ENCODE assay signal across 27 cellular contexts in genomic region chr5:72786676-72787075, GRCh38.
"Had no signal": no experiment of that assay in that cellular context is flagged by ENCODE, and none has a peak within 500 bp of the region (broad histone marks: within the 10 kb centered on the region; RNA-seq: fewer than 3 reads in every experiment).

No MANE protein-coding gene starts in this region.

- H3K4me1 Mint-ChIP-seq: immature natural killer cell; mesothelial cell of epicardium; naive B cell; naive thymus-derived CD8-positive, alpha-beta T cell had no signal

- H3K9me3 Mint-ChIP-seq: dendritic cell treated with granulocyte-macrophage colony-stimulating factor and Interleukin-4, amounts not matched to agents 40 ng/mL and 50 ng/mL, for 4 days; effector memory CD8-positive, alpha-beta T cell; endodermal cell; mesothelial cell of epicardium; naive B cell; naive thymus-derived CD8-positive, alpha-beta T cell had no signal

- ATAC-seq: effector memory CD8-positive, alpha-beta T cell; esophagus mucosa; foreskin keratinocyte; gastroesophageal sphincter; heart left ventricle; left colon; left lobe of liver; lower lobe of right lung; mucosa of descending colon; naive thymus-derived CD8-positive, alpha-beta T cell had no signal

- H3K27ac Mint-ChIP-seq: dendritic cell treated with granulocyte-macrophage colony-stimulating factor and Interleukin-4, amounts not matched to agents 40 ng/mL and 50 ng/mL, for 4 days; effector memory CD8-positive, alpha-beta T cell; endodermal cell; immature natural killer cell; mesothelial cell of epicardium; naive B cell; naive thymus-derived CD8-positive, alpha-beta T cell had no signal

- H3K4me3 Mint-ChIP-seq: dendritic cell treated with granulocyte-macrophage colony-stimulating factor and Interleukin-4, amounts not matched to agents 40 ng/mL and 50 ng/mL, for 4 days; effector memory CD8-positive, alpha-beta T cell; endodermal cell; immature natural killer cell; mesothelial cell of epicardium; naive B cell; naive thymus-derived CD8-positive, alpha-beta T cell had no signal

- H3K36me3 ChIP-seq: colonic mucosa, esophagus squamous epithelium, gastroesophageal sphincter, heart left ventricle, left ventricle myocardium inferior, lower lobe of right lung had no signal

- H3K36me3 Mint-ChIP-seq: immature natural killer cell; mesothelial cell of epicardium; naive B cell; naive thymus-derived CD8-positive, alpha-beta T cell had no signal

- DNase-seq: colonic mucosa; cortex of kidney; effector CD8-positive, alpha-beta T cell; effector memory CD8-positive, alpha-beta T cell; endodermal cell; erythroblast; esophagus squamous epithelium; foreskin keratinocyte; heart left ventricle; hypothalamus; immature natural killer cell; islet precursor cell; kidney; kidney glomerular epithelial cell; left colon; left ventricle myocardium inferior; lower lobe of right lung; mesenchymal stem cell; mucosa of descending colon; naive B cell; naive thymus-derived CD8-positive, alpha-beta T cell had no signal

- H3K27me3 Mint-ChIP-seq: dendritic cell treated with granulocyte-macrophage colony-stimulating factor and Interleukin-4, amounts not matched to agents 40 ng/mL and 50 ng/mL, for 4 days had no signal

- H3K4me3 ChIP-seq: colonic mucosa, esophagus squamous epithelium, gastroesophageal sphincter, heart left ventricle, hepatocyte, left ventricle myocardium inferior, lower lobe of right lung, mucosa of descending colon had no signal

- H3K27me3 ChIP-seq: colonic mucosa, esophagus squamous epithelium, foreskin keratinocyte, gastroesophageal sphincter, heart left ventricle, hepatocyte had no signal
